17 cellular contexts compared by ENCODE assay signal in genomic region chr7:149286811-149287400, GRCh38. TPM values are rescaled to one million over a fixed set of nuclear protein-coding genes. Genes with fewer than 3 reads are reported as not detected.
DNase-seq lines count a peak whose midpoint lies in the region; ATAC-seq, FAIRE-seq and TF ChIP-seq lines count a peak whose summit lies in the region.
"Had no signal": no experiment of that assay in that cellular context is flagged by ENCODE, and none has a peak within 500 bp of the region (broad histone marks: within the 10 kb centered on the region; RNA-seq: fewer than 3 reads in every experiment).

No MANE protein-coding gene starts in this region.

- CTCF ChIA-PET in CD4-positive, alpha-beta memory T cell (lab: Charles Lee; ENCODE audit: partially characterized antibody) = no interaction called here
- CTCF ChIA-PET in OCI-LY7 (lab: Charles Lee; ENCODE audit: unreplicated experiment) = no interaction called here

- H3K36me3 ChIP-seq in CD4-positive, alpha-beta memory T cell (ENCODE audit: insufficient read depth, low read length) = no peaks in the 10 kb centered on the region
- H3K36me3 ChIP-seq in OCI-LY7 (ENCODE audit: insufficient read depth, low read length) (no peaks in the 10 kb centered on the region), upper lobe of right lung (peaks cover 6% of the 10 kb centered on the region)

- no peaks in the 10 kb centered on the region for H3K9me2 ChIP-seq in OCI-LY7 (ENCODE audit: insufficient read depth, low read length)

- no peak overlapping the region for H3K27ac ChIP-seq in CD4-positive, alpha-beta memory T cell (ENCODE audit: low read depth, low read length)
- H3K27ac ChIP-seq in OCI-LY7 (ENCODE audit: low read depth, low read length, poor library complexity, severe bottlenecking) = no peak overlapping the region
- H3K27ac ChIP-seq in upper lobe of right lung = no peak overlapping the region
- H3K27ac ChIP-seq: A549, SK-N-MC, spleen, suprapubic skin had no signal

- H3K79me2 ChIP-seq in OCI-LY7 (ENCODE audit: insufficient read depth, low read depth, low read length) = no peaks in the 10 kb centered on the region

- peaks cover 38% of the 10 kb centered on the region for H3K4me1 ChIP-seq in CD4-positive, alpha-beta memory T cell (ENCODE audit: insufficient read depth, low read length)
- H3K4me1 ChIP-seq in OCI-LY7 (ENCODE audit: insufficient read depth, low read length, poor library complexity, severe bottlenecking) (peaks cover 34% of the 10 kb centered on the region), upper lobe of right lung (peaks cover 7% of the 10 kb centered on the region)
- H3K4me1 ChIP-seq: A549 had no signal

- FAIRE-seq in HTR-8/SVneo (lab: Jason Lieb, UNC) = no peak
- FAIRE-seq: A549, D721Med, frontal cortex, H54 had no signal

- H3K9me3 Mint-ChIP-seq in T-helper 1 cell treated with Interleukin-12 subunit alpha and Interleukin-12 subunit beta and Interleukin-4 antibody, amounts not matched to agents 30 μg/mL and 1 μg/mL, for 36 hours = no peaks in the 10 kb centered on the region
- H3K9me3 Mint-ChIP-seq in CD4-positive, alpha-beta memory T cell = no peaks in the 10 kb centered on the region
- H3K9me3 Mint-ChIP-seq: activated B cell treated with CpG ODN at 0.5 μM for 24 hours had no signal

- TF ChIP-seq CTCF in OCI-LY7 (conservative IDR thresholded peaks at IDR 0.05; ENCODE audit: low read length) = no peak
- no peak for TF ChIP-seq CTCF in fibroblast of pulmonary artery (IDR thresholded peaks at IDR 0.05; ENCODE audit: low read length, missing control alignments)
- no peak for TF ChIP-seq CTCF in upper lobe of right lung (IDR thresholded peaks at IDR 0.05)

- H3K4me3 ChIP-seq in CD4-positive, alpha-beta memory T cell (ENCODE audit: low read length in 2 of 2) = no peak overlapping the region
- H3K4me3 ChIP-seq in OCI-LY7 (ENCODE audit: low read depth, low read length, poor library complexity, severe bottlenecking) (no peak overlapping the region), fibroblast of pulmonary artery (replicated peaks; ENCODE audit: low read depth, low read length) (no peak overlapping the region), upper lobe of right lung (no peak overlapping the region)
- H3K4me3 ChIP-seq: A549, SK-N-MC, suprapubic skin had no signal

- no TSS peak for BruUV-seq in OCI-LY7 (replicated peaks; lab: Mats Ljungman, UMichigan)

- DNase-seq in T-helper 1 cell = no peak
- DNase-seq in CD4-positive, alpha-beta memory T cell = no peak
- DNase-seq in OCI-LY7 (ENCODE audit: low spot score) = peak; percentile 35
- peak; percentile 3 for DNase-seq in fibroblast of pulmonary artery (ENCODE audit: low read depth)
- no peak for DNase-seq in HTR-8/SVneo (ENCODE audit: insufficient read length, low spot score)
- DNase-seq in upper lobe of right lung = no peak
- DNase-seq in T-helper 9 cell = no peak
- DNase-seq: activated B cell treated with CpG ODN at 0.5 μM for 24 hours, NCI-H2171, spleen had no signal

- H3K4me3 Mint-ChIP-seq in T-helper 1 cell treated with Interleukin-12 subunit alpha and Interleukin-12 subunit beta and Interleukin-4 antibody, amounts not matched to agents 30 μg/mL and 1 μg/mL, for 36 hours = peak overlapping the region; percentile 68
- peak overlapping the region; percentile 3 to 96 (median 90) for H3K4me3 Mint-ChIP-seq in CD4-positive, alpha-beta memory T cell

- H3K27ac Mint-ChIP-seq in T-helper 1 cell treated with Interleukin-12 subunit alpha and Interleukin-12 subunit beta and Interleukin-4 antibody, amounts not matched to agents 30 μg/mL and 1 μg/mL, for 36 hours = peak overlapping the region; percentile 43
- H3K27ac Mint-ChIP-seq in CD4-positive, alpha-beta memory T cell = peak overlapping the region in 5 of 7 donors; percentile 43 to 72 (median 51)
- H3K27ac Mint-ChIP-seq: activated B cell treated with CpG ODN at 0.5 μM for 24 hours had no signal

- peaks cover 4% of the 10 kb centered on the region; the same call in 1 of the 2 replicates for H4K20me1 ChIP-seq in OCI-LY7 (ENCODE audit: insufficient read depth, low read length)

- POLR2A ChIA-PET in CD4-positive, alpha-beta memory T cell (lab: Charles Lee; ENCODE audit: partially characterized antibody) = interaction anchor here (3.6 kb wide), 1 partner anchor 24 kb away, joined by 102 read pairs; the partner anchor contains the start of gene ZNF783
- POLR2A ChIA-PET in OCI-LY7 (lab: Charles Lee) = no interaction called here

- H3K27me3 Mint-ChIP-seq in T-helper 1 cell treated with Interleukin-12 subunit alpha and Interleukin-12 subunit beta and Interleukin-4 antibody, amounts not matched to agents 30 μg/mL and 1 μg/mL, for 36 hours (ENCODE audit: low read depth) = no peaks in the 10 kb centered on the region
- H3K27me3 Mint-ChIP-seq in CD4-positive, alpha-beta memory T cell = no peaks in the 10 kb centered on the region
- H3K27me3 Mint-ChIP-seq: activated B cell treated with CpG ODN at 0.5 μM for 24 hours had no signal

- ATAC-seq in upper lobe of right lung = no peak
- ATAC-seq: A549 had no signal

- H3K4me1 Mint-ChIP-seq in T-helper 1 cell treated with Interleukin-12 subunit alpha and Interleukin-12 subunit beta and Interleukin-4 antibody, amounts not matched to agents 30 μg/mL and 1 μg/mL, for 36 hours (ENCODE audit: low read depth) = peaks cover 35% of the 10 kb centered on the region
- peaks cover 28 to 53% (median 40%) of the 10 kb centered on the region in 4 donors for H3K4me1 Mint-ChIP-seq in CD4-positive, alpha-beta memory T cell

- peaks cover 6% of the 10 kb centered on the region for H3K36me3 Mint-ChIP-seq in T-helper 1 cell treated with Interleukin-12 subunit alpha and Interleukin-12 subunit beta and Interleukin-4 antibody, amounts not matched to agents 30 μg/mL and 1 μg/mL, for 36 hours (ENCODE audit: low read depth)
- peaks cover 4 to 8% of the 10 kb centered on the region in 2 donors for H3K36me3 Mint-ChIP-seq in CD4-positive, alpha-beta memory T cell

- H2AFZ ChIP-seq in OCI-LY7 (ENCODE audit: low read length) = no peak overlapping the region

- no peaks in the 10 kb centered on the region for H3K9me3 ChIP-seq in CD4-positive, alpha-beta memory T cell (ENCODE audit: control insufficient read depth in 1 of 2, low read length in 2 of 2)
- no peaks in the 10 kb centered on the region for H3K9me3 ChIP-seq in OCI-LY7 (ENCODE audit: low read length)
- no peaks in the 10 kb centered on the region for H3K9me3 ChIP-seq in upper lobe of right lung
- H3K9me3 ChIP-seq: A549, spleen, suprapubic skin had no signal

- no peaks in the 10 kb centered on the region for H3K27me3 ChIP-seq in CD4-positive, alpha-beta memory T cell (ENCODE audit: insufficient read depth, low read length)
- no peaks in the 10 kb centered on the region for H3K27me3 ChIP-seq in upper lobe of right lung
- H3K27me3 ChIP-seq: spleen, suprapubic skin had no signal

- intact Hi-C loops in CD4-positive, alpha-beta memory T cell (cut with micrococcal nuclease) = no loop called here
- intact Hi-C loops in OCI-LY7 (cut with micrococcal nuclease; ENCODE audit: unreplicated experiment) (no loop called here), upper lobe of right lung (cut with DNase I) (no loop called here)

- H3K4me2 ChIP-seq in OCI-LY7 (ENCODE audit: low read length) = no peak overlapping the region
- H3K4me2 ChIP-seq: A549 had no signal

RNA-seq across cellular contexts. Expression of gene ZNF783, which starts 24.9 kb away (rescaled TPM):
- total RNA-seq in CD4-positive, alpha-beta memory T cell = 10 to 100 TPM; 42.6 to 43.5 TPM
- polyA plus RNA-seq in CD4-positive, alpha-beta memory T cell = 1 to 10 TPM; 2.7 to 8.0 TPM
- total RNA-seq in OCI-LY7 (2014; rRNA removed; shearing (Covaris generic)) = 10.5 and 13.1 TPM in 2 replicates
- total RNA-seq in OCI-LY7 (2022) (18.8 and 19.4 TPM in 2 replicates), upper lobe of right lung (18.8 TPM)

RNA-seq across cellular contexts. Expression of gene ZNF212, which starts 47.5 kb away (rescaled TPM):
- 10 to 100 TPM; 21.5 to 24.0 TPM for total RNA-seq in CD4-positive, alpha-beta memory T cell
- polyA plus RNA-seq in CD4-positive, alpha-beta memory T cell = 1 to 10 TPM; 4.5 to 9.3 TPM
- total RNA-seq in OCI-LY7 (2014; rRNA removed; shearing (Covaris generic)) = 11.6 and 13.1 TPM in 2 replicates
- total RNA-seq in OCI-LY7 (2022) (12.7 and 14.1 TPM in 2 replicates), upper lobe of right lung (10.2 TPM)

Comparison
In these comparisons a context has a peak if more than half of its experiments do, and no peak if none do; other contexts are left out.
1. DNase-seq: peak in OCI-LY7 (single experiment) and fibroblast of pulmonary artery (single experiment); none in T-helper 1 cell (0 of 5), CD4-positive, alpha-beta memory T cell (0 of 5), HTR-8/SVneo (single experiment), upper lobe of right lung (single experiment) and T-helper 9 cell (single experiment).